ENCODE assay signal across 25 cellular contexts in the genomic region with DNA sequence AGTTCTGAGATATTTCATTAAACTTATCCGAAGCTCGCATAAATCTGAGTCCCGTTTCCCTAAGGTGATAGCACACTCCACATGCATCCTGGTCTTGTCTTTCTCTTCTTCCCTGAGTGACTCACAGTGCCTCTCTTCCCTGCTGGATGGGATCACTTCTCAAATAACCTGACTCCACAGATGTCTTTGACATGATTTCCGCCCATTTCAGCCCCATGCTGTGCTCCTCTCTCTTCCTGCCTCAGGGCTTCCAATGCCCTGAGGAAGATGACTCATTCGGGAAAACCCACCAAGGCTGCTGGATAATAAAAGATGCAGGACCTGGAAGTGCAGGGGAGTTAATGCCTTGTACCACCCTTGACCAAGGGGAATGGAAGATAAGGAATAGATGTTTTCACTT.
DNase-seq lines count a peak whose midpoint lies in the region; ATAC-seq, FAIRE-seq and TF ChIP-seq lines count a peak whose summit lies in the region.
"Had no signal": no experiment of that assay in that cellular context is flagged by ENCODE, and none has a peak within 500 bp of the region (broad histone marks: within the 10 kb centered on the region; RNA-seq: fewer than 3 reads in every experiment).

No MANE protein-coding gene starts in this region.

- WGBS in endodermal cell (ENCODE audit: insufficient coverage in 1 of 2, insufficient read length in 1 of 2), 2 experiments: 67 to 75% methylated on average over 3 to 5 of the region's 5 CpGs
- no CpG with 5 or more reads among the region's 5 CpGs for WGBS in neuronal stem cell (ENCODE audit: extremely low coverage in 2 of 2, insufficient read length in 2 of 2, insufficient replicate concordance in 1 of 2), 2 donors

- peak overlapping the region; percentile 77 for H2AFZ ChIP-seq in neuronal stem cell (ENCODE audit: low read length)

- no peak overlapping the region for H3K27ac ChIP-seq in endodermal cell (ENCODE audit: low read depth, low read length)
- H3K27ac ChIP-seq in neuronal stem cell (replicated peaks; ENCODE audit: low read length): no peak overlapping the region
- H3K27ac ChIP-seq: 22Rv1, BLaER1, coronary artery, gastrocnemius medialis, prostate gland, testis had no signal

- no peak for TF ChIP-seq CTCF in endodermal cell (conservative IDR thresholded peaks at IDR 0.05)

- H3K9me3 ChIP-seq in NT2/D1 (ENCODE audit: insufficient read depth, low read length) (peaks cover 16% of the 10 kb centered on the region; the same call in 1 of the 2 replicates), endodermal cell (ENCODE audit: control insufficient read depth, low read length) (no peaks in the 10 kb centered on the region), neuronal stem cell (replicated peaks in 1 of 2; ENCODE audit: control insufficient read depth in 2 of 2, insufficient read depth in 1 of 2, low read depth in 1 of 2, low read length in 2 of 2) (peaks cover 0 to 7% of the 10 kb centered on the region in 2 donors)
- H3K9me3 ChIP-seq: BLaER1, gastrocnemius medialis, prostate gland, testis had no signal

- ATAC-seq in GM19324 (IDR thresholded peaks at IDR 0.05; ENCODE audit: low FRiP score, unreplicated experiment) (no peak), HG03378 (IDR thresholded peaks at IDR 0.05; ENCODE audit: unreplicated experiment) (no peak)
- ATAC-seq: activated CD4-positive, alpha-beta T cell treated with anti-CD3 and anti-CD28 coated beads for 36 hours; gastrocnemius medialis; natural killer cell treated with Interleukin-12 subunit alpha and Interleukin-12 subunit beta and Interleukin-15 and Interleukin-18, amount 100 ng/mL, for 72 hours had no signal

- H3K4ac ChIP-seq in neuronal stem cell (ENCODE audit: low read length): no peak overlapping the region

- H3K79me1 ChIP-seq in neuronal stem cell (ENCODE audit: low read depth, low read length): no peaks in the 10 kb centered on the region

- H4K8ac ChIP-seq in neuronal stem cell (ENCODE audit: low read depth, low read length): no peak overlapping the region

- H2BK120ac ChIP-seq in neuronal stem cell (ENCODE audit: low read depth, low read length): no peak overlapping the region

- FAIRE-seq in H54 (lab: Jason Lieb, UNC): no peak

- no peak overlapping the region for H2BK5ac ChIP-seq in neuronal stem cell (ENCODE audit: low read length)

- H2BK12ac ChIP-seq in neuronal stem cell (ENCODE audit: low read length): no peak overlapping the region

- H3K23ac ChIP-seq in neuronal stem cell (ENCODE audit: low read depth, low read length, poor library complexity): no peak overlapping the region

- no peaks in the 10 kb centered on the region for H3K36me3 ChIP-seq in NT2/D1 (ENCODE audit: insufficient read depth, insufficient read length, low read length)
- H3K36me3 ChIP-seq in endodermal cell (ENCODE audit: control insufficient read depth, insufficient read depth, low read length): no peaks in the 10 kb centered on the region
- H3K36me3 ChIP-seq in neuronal stem cell (replicated peaks in 1 of 2; ENCODE audit: control insufficient read depth in 2 of 2, insufficient read depth in 2 of 2, low read length in 2 of 2): no peaks in the 10 kb centered on the region
- H3K36me3 ChIP-seq: BLaER1, gastrocnemius medialis, prostate gland had no signal

- no peaks in the 10 kb centered on the region for H3K27me3 ChIP-seq in NT2/D1 (ENCODE audit: insufficient read depth, insufficient read length)
- no peaks in the 10 kb centered on the region for H3K27me3 ChIP-seq in endodermal cell (ENCODE audit: control insufficient read depth, insufficient read depth, low read length, poor library complexity, severe bottlenecking)
- no peaks in the 10 kb centered on the region for H3K27me3 ChIP-seq in neuronal stem cell (ENCODE audit: control insufficient read depth in 3 of 3, insufficient read depth in 3 of 3, low read depth in 1 of 3, low read length in 3 of 3)
- H3K27me3 ChIP-seq: BLaER1, gastrocnemius medialis, testis had no signal

- H3K9me3 Mint-ChIP-seq in endodermal cell: no peaks in the 10 kb centered on the region

- H3K4me1 Mint-ChIP-seq in endodermal cell: peaks cover 12% of the 10 kb centered on the region
- H3K4me1 Mint-ChIP-seq: activated CD4-positive, alpha-beta T cell treated with anti-CD3 and anti-CD28 coated beads for 36 hours; immature natural killer cell; memory B cell had no signal

- H3K36me3 Mint-ChIP-seq in endodermal cell (ENCODE audit: low read depth): no peaks in the 10 kb centered on the region
- H3K36me3 Mint-ChIP-seq: immature natural killer cell, memory B cell had no signal

- H3K18ac ChIP-seq in neuronal stem cell (ENCODE audit: low read length): no peak overlapping the region

- H3K4me2 ChIP-seq in neuronal stem cell (ENCODE audit: insufficient read depth, low read length, poor library complexity, severe bottlenecking): no peak overlapping the region
- H3K4me2 ChIP-seq: BLaER1, smooth muscle cell had no signal

- H3K4me1 ChIP-seq in NT2/D1 (ENCODE audit: insufficient read depth, insufficient read length): no peaks in the 10 kb centered on the region
- no peaks in the 10 kb centered on the region for H3K4me1 ChIP-seq in endodermal cell (ENCODE audit: control insufficient read depth, insufficient read depth, low read length)
- H3K4me1 ChIP-seq in neuronal stem cell (ENCODE audit: control insufficient read depth in 2 of 2, insufficient read depth in 1 of 2, low read depth in 1 of 2, low read length in 2 of 2): peaks cover 3 to 5% of the 10 kb centered on the region in 2 donors
- H3K4me1 ChIP-seq: BLaER1, gastrocnemius medialis, prostate gland, testis had no signal

- no peak overlapping the region for H3K9ac ChIP-seq in NT2/D1 (ENCODE audit: insufficient read length, low read depth)
- H3K9ac ChIP-seq in endodermal cell (ENCODE audit: extremely low read depth, low read length, poor library complexity, severe bottlenecking): no peak overlapping the region
- no peak overlapping the region for H3K9ac ChIP-seq in neuronal stem cell (ENCODE audit: low read depth, low read length, poor library complexity)
- H3K9ac ChIP-seq: BLaER1 had no signal

- no peak overlapping the region for H3K27ac Mint-ChIP-seq in endodermal cell
- H3K27ac Mint-ChIP-seq: activated CD4-positive, alpha-beta T cell treated with anti-CD3 and anti-CD28 coated beads for 36 hours; immature natural killer cell; memory B cell; natural killer cell treated with Interleukin-12 subunit alpha and Interleukin-12 subunit beta and Interleukin-15 and Interleukin-18, amount 100 ng/mL, for 72 hours; T-helper 2 cell treated with Interferon-gamma antibody and Interleukin-4, amounts not matched to agents 5 μg/mL and 100 μg/mL, for 36 hours had no signal

- no peak overlapping the region for H3K4me3 ChIP-seq in NT2/D1 (ENCODE audit: insufficient read length, low read depth)
- H3K4me3 ChIP-seq in endodermal cell (ENCODE audit: low read length): no peak overlapping the region
- H3K4me3 ChIP-seq in neuronal stem cell (ENCODE audit: low read length in 2 of 2): no peak overlapping the region
- H3K4me3 ChIP-seq: BLaER1, coronary artery, gastrocnemius medialis, prostate gland, smooth muscle cell, testis had no signal

- no peak for TF ChIP-seq POLR2A in H54 (IDR thresholded peaks at IDR 0.05; ENCODE audit: low read depth, low read length)

- no peak overlapping the region for H3K14ac ChIP-seq in neuronal stem cell (ENCODE audit: low read length)

- H2AK5ac ChIP-seq in neuronal stem cell (ENCODE audit: low read depth, low read length): no peak overlapping the region

- no peak overlapping the region for H3K4me3 Mint-ChIP-seq in endodermal cell
- H3K4me3 Mint-ChIP-seq: activated CD4-positive, alpha-beta T cell treated with anti-CD3 and anti-CD28 coated beads for 36 hours; immature natural killer cell; memory B cell; natural killer cell treated with Interleukin-12 subunit alpha and Interleukin-12 subunit beta and Interleukin-15 and Interleukin-18, amount 100 ng/mL, for 72 hours; T-helper 2 cell treated with Interferon-gamma antibody and Interleukin-4, amounts not matched to agents 5 μg/mL and 100 μg/mL, for 36 hours had no signal

- no peak overlapping the region for H2BK15ac ChIP-seq in neuronal stem cell (ENCODE audit: low read length)

- no peak overlapping the region for H4K91ac ChIP-seq in neuronal stem cell (ENCODE audit: low read depth, low read length, poor library complexity)

- DNase-seq in DMS53 (lab: John Stamatoyannopoulos, UW) (peak; percentile 55), DMS53 treated with DMSO at 0.1 percent for 48 hours (lab: John Stamatoyannopoulos, UW; ENCODE audit: unreplicated experiment) (no peak), NT2/D1 (ENCODE audit: low read depth, low spot score) (peak; percentile 68), endodermal cell (peak; percentile 81), neuronal stem cell (ENCODE audit: low spot score) (no peak), H54 (ENCODE audit: insufficient read length, low spot score) (no peak)
- DNase-seq: activated CD4-positive, alpha-beta T cell treated with anti-CD3 and anti-CD28 coated beads for 36 hours; activated CD8-positive, alpha-beta memory T cell treated with anti-CD3 and anti-CD28 coated beads, Interleukin-2, amount 50 U/mL, for 48 hours; activated naive CD4-positive, alpha-beta T cell; gastrocnemius medialis; HCEC 1CT; immature natural killer cell; Kasumi-1; NCI-H524; testis had no signal

- no peaks in the 10 kb centered on the region for H3K27me3 Mint-ChIP-seq in endodermal cell (ENCODE audit: insufficient read depth)
- H3K27me3 Mint-ChIP-seq: activated CD4-positive, alpha-beta T cell treated with anti-CD3 and anti-CD28 coated beads for 36 hours; memory B cell; natural killer cell treated with Interleukin-12 subunit alpha and Interleukin-12 subunit beta and Interleukin-15 and Interleukin-18, amount 100 ng/mL, for 72 hours had no signal

Comparison
In these comparisons a context has a peak if more than half of its experiments do, and no peak if none do; other contexts are left out.
1. DNase-seq: peak in DMS53 (single experiment), NT2/D1 (single experiment) and endodermal cell (single experiment); none in DMS53 treated with DMSO at 0.1 percent for 48 hours (single experiment), neuronal stem cell (single experiment) and H54 (single experiment).